In genomic region chr2:85355073-85355410, GRCh38 we compare ENCODE assay signal across 1 cellular context.
TF ChIP-seq lines count a peak whose summit lies in the region.

No MANE protein-coding gene starts in this region.

TF ChIP-seq in K562, 482 proteins besides CTCF, POLR2A, EP300 and RAD21:
- TF ChIP-seq MGA (IDR thresholded peaks at IDR 0.05) (no peak), SAP30 (IDR thresholded peaks at IDR 0.05; ENCODE audit: borderline replicate concordance, insufficient read depth, low read depth, low read length, poor library complexity, severe bottlenecking) (peak; percentile 3), RREB1 (CRISPR knock-in tag; IDR thresholded peaks at IDR 0.05) (0 out of 2 replicates have a peak, but pooled peaks have one; percentile 34), DIDO1 (tag; IDR thresholded peaks at IDR 0.05; ENCODE audit: low read depth) (0 out of 2 replicates have a peak, but pooled peaks have one; percentile 5), THRAP3 (IDR thresholded peaks at IDR 0.05; ENCODE audit: borderline replicate concordance) (no peak), CHD7 (IDR thresholded peaks at IDR 0.05; ENCODE audit: low read depth, low read length) (no peak), SMARCE1 (IDR thresholded peaks at IDR 0.05) (0 out of 2 replicates have a peak, but pooled peaks have one; percentile 22)
